ENCODE assay signal across 9 cellular contexts in genomic region chr5:178116406-178116885, GRCh38.
DNase-seq lines count a peak whose midpoint lies in the region; ATAC-seq lines count a peak whose summit lies in the region.
"Had no signal": no experiment of that assay in that cellular context is flagged by ENCODE, and none has a peak within 500 bp of the region (broad histone marks: within the 10 kb centered on the region; RNA-seq: fewer than 3 reads in every experiment).

No MANE protein-coding gene starts in this region.

- peak overlapping the region; percentile 67 for H3K4me3 Mint-ChIP-seq in T-helper 2 cell treated with Interferon-gamma antibody and Interleukin-4, amounts not matched to agents 5 μg/mL and 100 μg/mL, for 36 hours
- H3K4me3 Mint-ChIP-seq: dendritic cell treated with granulocyte-macrophage colony-stimulating factor and Interleukin-4, amounts not matched to agents 40 ng/mL and 50 ng/mL, for 4 days had no signal

- H3K9me3 ChIP-seq in BLaER1 treated with 17β-estradiol and CSF1 and Interleukin-3, amounts not matched to agents 10 nM and 100 nM (replicated peaks in 1 of 11), result peaks cover 0 to 5% (median 0%) of the 10 kb centered on the region in 11 experiments; a peak in 1 of 22 replicates

- peak overlapping the region; percentile 96 to 100 (median 99) for H3K4me2 ChIP-seq in BLaER1 treated with 17β-estradiol and CSF1 and Interleukin-3, amounts not matched to agents 10 nM and 100 nM

- H3K4me1 ChIP-seq in BLaER1 treated with 17β-estradiol and CSF1 and Interleukin-3, amounts not matched to agents 10 nM and 100 nM, result peaks cover 69 to 92% (median 85%) of the 10 kb centered on the region in 10 experiments

- H3K27me3 ChIP-seq in BLaER1 treated with 17β-estradiol and CSF1 and Interleukin-3, amounts not matched to agents 10 nM and 100 nM, result peaks cover 0 to 85% (median 0%) of the 10 kb centered on the region in 11 experiments; a peak in 6 of 22 replicates

- no peaks in the 10 kb centered on the region for H3K9me3 Mint-ChIP-seq in T-helper 2 cell treated with Interferon-gamma antibody and Interleukin-4, amounts not matched to agents 5 μg/mL and 100 μg/mL, for 36 hours
- H3K9me3 Mint-ChIP-seq: dendritic cell treated with granulocyte-macrophage colony-stimulating factor and Interleukin-4, amounts not matched to agents 40 ng/mL and 50 ng/mL, for 4 days had no signal

- H3K9ac ChIP-seq in BLaER1 treated with 17β-estradiol and CSF1 and Interleukin-3, amounts not matched to agents 10 nM and 100 nM, result peak overlapping the region in 8 of 11 experiments; percentile 75 to 86 (median 82); a peak in 17 of 22 replicates

- peaks cover 0 to 71% (median 7%) of the 10 kb centered on the region in 11 experiments; a peak in 8 of 22 replicates for H4K20me1 ChIP-seq in BLaER1 treated with 17β-estradiol and CSF1 and Interleukin-3, amounts not matched to agents 10 nM and 100 nM

- H3K36me3 ChIP-seq in BLaER1 treated with 17β-estradiol and CSF1 and Interleukin-3, amounts not matched to agents 10 nM and 100 nM, result no peaks in the 10 kb centered on the region

- H3K27me3 Mint-ChIP-seq in T-helper 2 cell treated with Interferon-gamma antibody and Interleukin-4, amounts not matched to agents 5 μg/mL and 100 μg/mL, for 36 hours (ENCODE audit: low read depth), result peaks cover 20% of the 10 kb centered on the region

- no peaks in the 10 kb centered on the region for H3K36me3 Mint-ChIP-seq in T-helper 2 cell treated with Interferon-gamma antibody and Interleukin-4, amounts not matched to agents 5 μg/mL and 100 μg/mL, for 36 hours (ENCODE audit: low read depth)

- peak overlapping the region in 8 of 11 experiments; percentile 16 to 94 (median 76); a peak in 15 of 22 replicates for H3K27ac ChIP-seq in BLaER1 treated with 17β-estradiol and CSF1 and Interleukin-3, amounts not matched to agents 10 nM and 100 nM

- H3K27ac Mint-ChIP-seq in T-helper 2 cell treated with Interferon-gamma antibody and Interleukin-4, amounts not matched to agents 5 μg/mL and 100 μg/mL, for 36 hours, result no peak overlapping the region
- H3K27ac Mint-ChIP-seq: dendritic cell treated with granulocyte-macrophage colony-stimulating factor and Interleukin-4, amounts not matched to agents 40 ng/mL and 50 ng/mL, for 4 days had no signal

- H3K4me3 ChIP-seq in BLaER1 treated with 17β-estradiol and CSF1 and Interleukin-3, amounts not matched to agents 10 nM and 100 nM, result peak overlapping the region in 8 of 10 experiments; percentile 70 to 80 (median 74); a peak in 16 of 20 replicates

- peak; percentile 51 for DNase-seq in T-helper 2 cell treated with Interferon-gamma antibody and Interleukin-4, amounts not matched to agents 5 μg/mL and 100 μg/mL, for 36 hours (ENCODE audit: low spot score)
- DNase-seq in central memory CD4-positive, alpha-beta T cell, result peak; percentile 79
- peak; percentile 25 to 57 (median 37) for DNase-seq in stimulated activated CD4-positive, alpha-beta T cell treated with anti-CD3 and anti-CD28 coated beads, TNF-alpha, amount 100 ng/mL, for 1 hour (ENCODE audit: low read depth in 3 of 3, low spot score in 1 of 3)
- DNase-seq in DMS114 treated with DMSO at 0.1 percent for 48 hours (lab: John Stamatoyannopoulos, UW; ENCODE audit: unreplicated experiment) (no peak), SKM-1 (lab: John Stamatoyannopoulos, UW; ENCODE audit: unreplicated experiment) (no peak)

- H3K4me1 Mint-ChIP-seq in T-helper 2 cell treated with Interferon-gamma antibody and Interleukin-4, amounts not matched to agents 5 μg/mL and 100 μg/mL, for 36 hours (ENCODE audit: low read depth), result peaks cover 38% of the 10 kb centered on the region

- ATAC-seq in GM21717 (IDR thresholded peaks at IDR 0.05; ENCODE audit: unreplicated experiment) (peak; percentile 35), HG02623 (IDR thresholded peaks at IDR 0.05; ENCODE audit: unreplicated experiment) (no peak)

Comparison
In these comparisons a context has a peak if more than half of its experiments do, and no peak if none do; other contexts are left out.
1. DNase-seq: peak in T-helper 2 cell treated with Interferon-gamma antibody and Interleukin-4, amounts not matched to agents 5 μg/mL and 100 μg/mL, for 36 hours (single experiment), central memory CD4-positive, alpha-beta T cell (single experiment) and stimulated activated CD4-positive, alpha-beta T cell treated with anti-CD3 and anti-CD28 coated beads, TNF-alpha, amount 100 ng/mL, for 1 hour (3 of 3); none in DMS114 treated with DMSO at 0.1 percent for 48 hours (single experiment) and SKM-1 (single experiment).